ENCODE assay signal across 17 cellular contexts in the genomic region with DNA sequence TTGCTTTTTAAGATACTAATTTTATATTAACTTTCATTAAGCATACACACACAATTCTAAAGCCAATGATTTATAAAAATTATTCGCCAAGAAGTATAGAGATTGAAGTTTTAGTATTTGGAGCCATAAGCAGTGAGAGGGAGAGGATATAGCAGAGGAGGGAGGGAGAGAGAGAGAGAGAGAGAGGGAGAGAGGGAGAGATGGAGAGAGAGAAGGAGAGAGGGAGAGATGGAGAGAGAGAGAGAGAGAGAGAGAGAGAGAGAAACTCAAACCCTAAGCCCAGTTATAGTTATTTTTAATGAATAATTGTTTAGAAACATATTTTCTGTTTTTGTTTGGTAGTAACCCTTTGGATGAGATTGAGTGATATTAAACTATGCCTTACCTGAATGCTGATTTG. TPM values are rescaled to one million over a fixed set of nuclear protein-coding genes. Genes with fewer than 3 reads are reported as not detected.
"Had no signal": no experiment of that assay in that cellular context is flagged by ENCODE, and none has a peak within 500 bp of the region (broad histone marks: within the 10 kb centered on the region; RNA-seq: fewer than 3 reads in every experiment).

No MANE protein-coding gene starts in this region.

- H3K9me3 Mint-ChIP-seq: activated CD4-positive, alpha-beta memory T cell treated with anti-CD3 and anti-CD28 coated beads for 36 hours; activated naive CD4-positive, alpha-beta T cell treated with anti-CD3 and anti-CD28 coated beads, Interleukin-2, amount 50 U/mL, for 72 hours; activated T-helper 1 cell treated with anti-CD3 and anti-CD28 coated beads, Interleukin-12 subunit alpha, Interleukin-12 subunit beta, Interleukin-2, Interleukin-4 antibody, amounts not matched to agents 30 ng/mL and 10 ng/mL and 1 ng/mL, durations not matched to agents 14 hours and 24 hours and 36 hours; stimulated activated naive B cell treated with anti-CD40 and anti-IgM and Interleukin-4, amounts not matched to agents 10 μg/mL and 1 μg/mL and 100 μg/mL, for 72 hours had no signal

- H3K27ac Mint-ChIP-seq: activated CD4-positive, alpha-beta memory T cell treated with anti-CD3 and anti-CD28 coated beads for 36 hours; activated naive CD4-positive, alpha-beta T cell treated with anti-CD3 and anti-CD28 coated beads, Interleukin-2, amount 50 U/mL, for 72 hours; activated T-helper 1 cell treated with anti-CD3 and anti-CD28 coated beads, Interleukin-12 subunit alpha, Interleukin-12 subunit beta, Interleukin-2, Interleukin-4 antibody, amounts not matched to agents 30 ng/mL and 10 ng/mL and 1 ng/mL, durations not matched to agents 14 hours and 24 hours and 36 hours; nephron progenitor cell; stimulated activated naive B cell treated with anti-CD40 and anti-IgM and Interleukin-4, amounts not matched to agents 10 μg/mL and 1 μg/mL and 100 μg/mL, for 72 hours; T-helper 17 cell had no signal

- H3K4me1 Mint-ChIP-seq: stimulated activated naive B cell treated with anti-CD40 and anti-IgM and Interleukin-4, amounts not matched to agents 10 μg/mL and 1 μg/mL and 100 μg/mL, for 72 hours had no signal

- DNase-seq: activated CD4-positive, alpha-beta memory T cell treated with anti-CD3 and anti-CD28 coated beads for 36 hours; activated CD4-positive, alpha-beta T cell treated with anti-CD3 and anti-CD28 coated beads for 1 hour; activated gamma-delta T cell treated with Interleukin-2 at 50 U/mL for 16 hours; activated T-cell treated with anti-CD3 and anti-CD28 coated beads for 4 hours; caudate nucleus; dorsolateral prefrontal cortex; hippocampal formation; left colon; lower lobe of right lung; nephron progenitor cell; nucleus accumbens; stimulated activated naive B cell treated with anti-CD40 and anti-IgM and Interleukin-4, amounts not matched to agents 10 μg/mL and 1 μg/mL and 100 μg/mL, for 72 hours; T-helper 17 cell; thyroid gland; WERI-Rb-1 had no signal

- H3K36me3 Mint-ChIP-seq: activated CD4-positive, alpha-beta memory T cell treated with anti-CD3 and anti-CD28 coated beads for 36 hours; activated naive CD4-positive, alpha-beta T cell treated with anti-CD3 and anti-CD28 coated beads, Interleukin-2, amount 50 U/mL, for 72 hours; stimulated activated naive B cell treated with anti-CD40 and anti-IgM and Interleukin-4, amounts not matched to agents 10 μg/mL and 1 μg/mL and 100 μg/mL, for 72 hours had no signal

- H3K36me3 ChIP-seq: lower lobe of right lung, thyroid gland, WERI-Rb-1 had no signal

- H3K27ac ChIP-seq: dorsolateral prefrontal cortex, lower lobe of right lung, thyroid gland, WERI-Rb-1 had no signal

- H3K4me3 ChIP-seq: dorsolateral prefrontal cortex, lower lobe of right lung, thyroid gland had no signal

- H3K4me3 Mint-ChIP-seq: activated CD4-positive, alpha-beta memory T cell treated with anti-CD3 and anti-CD28 coated beads for 36 hours; activated T-helper 1 cell treated with anti-CD3 and anti-CD28 coated beads, Interleukin-12 subunit alpha, Interleukin-12 subunit beta, Interleukin-2, Interleukin-4 antibody, amounts not matched to agents 30 ng/mL and 10 ng/mL and 1 ng/mL, durations not matched to agents 14 hours and 24 hours and 36 hours; nephron progenitor cell; stimulated activated naive B cell treated with anti-CD40 and anti-IgM and Interleukin-4, amounts not matched to agents 10 μg/mL and 1 μg/mL and 100 μg/mL, for 72 hours; T-helper 17 cell had no signal

- H3K9me3 ChIP-seq: lower lobe of right lung, thyroid gland had no signal

RNA-seq across cellular contexts. Expression of a gene that starts 5.3 kb away (rescaled TPM):
- total RNA-seq: activated CD4-positive, alpha-beta memory T cell treated with anti-CD3 and anti-CD28 coated beads for 36 hours; activated naive CD4-positive, alpha-beta T cell treated with anti-CD3 and anti-CD28 coated beads, Interleukin-2, amount 50 U/mL, for 72 hours; activated T-helper 1 cell treated with anti-CD3 and anti-CD28 coated beads, Interleukin-12 subunit alpha, Interleukin-12 subunit beta, Interleukin-2, Interleukin-4 antibody, amounts not matched to agents 30 ng/mL and 10 ng/mL and 1 ng/mL, durations not matched to agents 14 hours and 24 hours and 36 hours; T-helper 17 cell had no signal
